1 cellular context compared by ENCODE assay signal in genomic region chr9:89985078-89985477, GRCh38.
TF ChIP-seq lines count a peak whose summit lies in the region.

No MANE protein-coding gene starts in this region.

TF ChIP-seq in H1, 55 proteins besides CTCF, POLR2A, EP300 and RAD21:
- TF ChIP-seq ZNF274 (IDR thresholded peaks at IDR 0.05; ENCODE audit: borderline replicate concordance, extremely low read depth, low read length) (no peak), GABPA (IDR thresholded peaks at IDR 0.05; ENCODE audit: borderline replicate concordance, insufficient read depth, low read length) (no peak), CHD7 (IDR thresholded peaks at IDR 0.05; ENCODE audit: insufficient replicate concordance, low read length) (no peak), SP2 (IDR thresholded peaks at IDR 0.05; ENCODE audit: low read length) (no peak), NRF1 (IDR thresholded peaks at IDR 0.05; ENCODE audit: low read depth, low read length) (no peak), MAFK (IDR thresholded peaks at IDR 0.05; ENCODE audit: low read depth, low read length) (no peak), BCL11A (IDR thresholded peaks at IDR 0.05; ENCODE audit: low read depth in 2 of 2, low read length in 2 of 2) (no peak), ATF2 (IDR thresholded peaks at IDR 0.05; ENCODE audit: low read length) (no peak), USF2 (IDR thresholded peaks at IDR 0.05; ENCODE audit: low read length) (no peak), SIRT6 (IDR thresholded peaks at IDR 0.05; ENCODE audit: low read length) (no peak), EGR1 (IDR thresholded peaks at IDR 0.05; ENCODE audit: borderline replicate concordance, low read depth, low read length) (no peak), CREB1 (IDR thresholded peaks at IDR 0.05) (no peak)
